ENCODE assay signal across 1 cellular context in the genomic region with DNA sequence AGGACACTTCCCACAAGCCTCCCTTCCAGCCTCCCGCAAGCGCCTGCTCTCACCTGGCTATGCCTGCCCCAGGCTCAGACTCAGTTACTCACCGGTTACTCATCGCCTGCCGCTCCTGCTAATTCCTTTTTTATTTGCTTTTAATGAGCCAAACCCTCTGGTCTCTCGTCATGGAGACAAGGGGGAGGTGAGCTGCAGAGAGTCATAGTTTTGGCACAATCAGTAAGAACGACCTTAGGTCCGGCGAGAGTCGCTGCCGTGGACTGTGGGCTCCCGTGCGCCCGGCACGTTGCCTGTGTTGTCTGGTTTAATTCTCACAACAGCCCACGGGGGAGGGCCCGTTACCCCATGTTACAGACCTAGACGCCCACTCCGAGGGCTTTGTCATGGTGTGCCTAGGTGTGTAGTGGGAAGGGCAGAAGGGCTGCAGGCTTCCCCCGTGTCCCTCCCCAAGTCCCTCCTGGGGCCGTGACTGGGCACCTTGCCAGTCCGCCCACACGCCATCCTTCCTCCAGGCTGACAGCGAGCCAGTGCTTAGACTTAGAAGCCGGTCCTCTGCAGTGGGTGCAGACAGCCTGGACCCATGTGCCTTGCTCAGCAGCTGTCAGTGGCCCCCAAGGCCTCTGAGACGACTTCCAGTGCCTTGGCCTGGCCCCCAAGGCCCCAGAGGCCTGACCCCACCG.
TF ChIP-seq lines count a peak whose summit lies in the region.

No MANE protein-coding gene starts in this region.

TF ChIP-seq in HepG2, 621 proteins besides CTCF, POLR2A, EP300 and RAD21 (continued from another document):
- TF ChIP-seq, protein P1, sequence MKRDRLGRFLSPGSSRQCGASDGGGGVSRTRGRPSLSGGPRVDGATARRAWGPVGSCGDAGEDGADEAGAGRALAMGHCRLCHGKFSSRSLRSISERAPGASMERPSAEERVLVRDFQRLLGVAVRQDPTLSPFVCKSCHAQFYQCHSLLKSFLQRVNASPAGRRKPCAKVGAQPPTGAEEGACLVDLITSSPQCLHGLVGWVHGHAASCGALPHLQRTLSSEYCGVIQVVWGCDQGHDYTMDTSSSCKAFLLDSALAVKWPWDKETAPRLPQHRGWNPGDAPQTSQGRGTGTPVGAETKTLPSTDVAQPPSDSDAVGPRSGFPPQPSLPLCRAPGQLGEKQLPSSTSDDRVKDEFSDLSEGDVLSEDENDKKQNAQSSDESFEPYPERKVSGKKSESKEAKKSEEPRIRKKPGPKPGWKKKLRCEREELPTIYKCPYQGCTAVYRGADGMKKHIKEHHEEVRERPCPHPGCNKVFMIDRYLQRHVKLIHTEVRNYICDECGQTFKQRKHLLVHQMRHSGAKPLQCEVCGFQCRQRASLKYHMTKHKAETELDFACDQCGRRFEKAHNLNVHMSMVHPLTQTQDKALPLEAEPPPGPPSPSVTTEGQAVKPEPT (CRISPR knock-in tag; IDR thresholded peaks at IDR 0.05; ENCODE audit: low read depth): no peak
- TF ChIP-seq CHD4 (IDR thresholded peaks at IDR 0.05; ENCODE audit: borderline replicate concordance, low read length) (no peak), PAF1 (CRISPR knock-in tag; IDR thresholded peaks at IDR 0.05) (no peak), CENPT (CRISPR knock-in tag; IDR thresholded peaks at IDR 0.05; ENCODE audit: low read depth) (no peak), ZNF777 (CRISPR knock-in tag; IDR thresholded peaks at IDR 0.05) (no peak), KDM1A (CRISPR knock-in tag; IDR thresholded peaks at IDR 0.05) (no peak), ZNF749 (CRISPR knock-in tag; IDR thresholded peaks at IDR 0.05; ENCODE audit: borderline replicate concordance) (no peak), JARID2 (CRISPR knock-in tag; IDR thresholded peaks at IDR 0.05; ENCODE audit: insufficient replicate concordance) (no peak), ARNT2 (CRISPR knock-in tag; IDR thresholded peaks at IDR 0.05; ENCODE audit: low read depth) (no peak), SMARCE1 (IDR thresholded peaks at IDR 0.05; ENCODE audit: borderline replicate concordance) (no peak), HOXA9 (CRISPR knock-in tag; IDR thresholded peaks at IDR 0.05; ENCODE audit: borderline replicate concordance) (no peak)
- TF ChIP-seq, protein P2, sequence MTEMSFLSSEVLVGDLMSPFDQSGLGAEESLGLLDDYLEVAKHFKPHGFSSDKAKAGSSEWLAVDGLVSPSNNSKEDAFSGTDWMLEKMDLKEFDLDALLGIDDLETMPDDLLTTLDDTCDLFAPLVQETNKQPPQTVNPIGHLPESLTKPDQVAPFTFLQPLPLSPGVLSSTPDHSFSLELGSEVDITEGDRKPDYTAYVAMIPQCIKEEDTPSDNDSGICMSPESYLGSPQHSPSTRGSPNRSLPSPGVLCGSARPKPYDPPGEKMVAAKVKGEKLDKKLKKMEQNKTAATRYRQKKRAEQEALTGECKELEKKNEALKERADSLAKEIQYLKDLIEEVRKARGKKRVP (CRISPR knock-in tag; IDR thresholded peaks at IDR 0.05): no peak
